ENCODE assay signal across 15 cellular contexts in genomic region chr4:13933163-13933562, GRCh38.
DNase-seq lines count a peak whose midpoint lies in the region; ATAC-seq and TF ChIP-seq lines count a peak whose summit lies in the region.
"Had no signal": no experiment of that assay in that cellular context is flagged by ENCODE, and none has a peak within 500 bp of the region (broad histone marks: within the 10 kb centered on the region; RNA-seq: fewer than 3 reads in every experiment).

No MANE protein-coding gene starts in this region.

- H3K4me3 ChIP-seq in AG10803 (ENCODE audit: low read length): no peak overlapping the region
- no peak overlapping the region for H3K4me3 ChIP-seq in GM23338
- H3K4me3 ChIP-seq in astrocyte of the spinal cord (ENCODE audit: low read depth, low read length): no peak overlapping the region
- no peak overlapping the region for H3K4me3 ChIP-seq in SJCRH30
- H3K4me3 ChIP-seq: adrenal gland had no signal

- no peaks in the 10 kb centered on the region for H3K27me3 ChIP-seq in GM23338 (ENCODE audit: insufficient read depth)
- H3K27me3 ChIP-seq in SJCRH30: peaks cover 4% of the 10 kb centered on the region; the same call in 1 of the 2 replicates
- H3K27me3 ChIP-seq: adrenal gland had no signal

- H3K4me2 ChIP-seq in GM23338: no peak overlapping the region

- H3K9me2 ChIP-seq in GM23338 (ENCODE audit: insufficient read depth): peaks cover 18% of the 10 kb centered on the region; the same call in 1 of the 2 replicates

- H3K36me3 ChIP-seq in GM23338 (ENCODE audit: insufficient read depth) (no peaks in the 10 kb centered on the region), SJCRH30 (no peaks in the 10 kb centered on the region)
- H3K36me3 ChIP-seq: adrenal gland had no signal

- no peaks in the 10 kb centered on the region; the same call in 2 of the 3 replicates for H3K36me3 Mint-ChIP-seq in GM23338 (ENCODE audit: low read depth)
- no peaks in the 10 kb centered on the region for H3K36me3 Mint-ChIP-seq in activated T-helper 17 cell treated with anti-CD3 and anti-CD28 coated beads, Interleukin-2, amount 50 U/mL, for 72 hours (ENCODE audit: low read depth)

- TF ChIP-seq CTCF in AG10803 (conservative IDR thresholded peaks at IDR 0.05; ENCODE audit: low read length): peak; percentile 29
- TF ChIP-seq CTCF in GM23338 (conservative IDR thresholded peaks at IDR 0.05; ENCODE audit: low read depth in 2 of 2): peak; percentile 36 to 56; a peak in 3 of 4 replicates
- TF ChIP-seq CTCF in astrocyte of the spinal cord (IDR thresholded peaks at IDR 0.05; ENCODE audit: low read depth, low read length): no peak

- no peaks in the 10 kb centered on the region for H3F3A ChIP-seq in GM23338 (replicated peaks; ENCODE audit: low read depth)

- no peak overlapping the region for H2AFZ ChIP-seq in GM23338

- H3K27ac ChIP-seq in GM23338 (ENCODE audit: low read depth) (no peak overlapping the region), SJCRH30 (no peak overlapping the region)
- H3K27ac ChIP-seq: adrenal gland, VCaP had no signal

- no peaks in the 10 kb centered on the region for H3K9me3 Mint-ChIP-seq in GM23338
- H3K9me3 Mint-ChIP-seq in activated T-helper 17 cell treated with anti-CD3 and anti-CD28 coated beads, Interleukin-2, amount 50 U/mL, for 72 hours: no peaks in the 10 kb centered on the region
- H3K9me3 Mint-ChIP-seq: stimulated activated naive CD8-positive, alpha-beta T cell treated with anti-CD3 and anti-CD28 coated beads, Interleukin-15, Interleukin-2, amounts not matched to agents 100 ng/mL and 50 ng/mL, for 24 hours had no signal

- in situ Hi-C loops in astrocyte of the spinal cord (cut with HindIII; ENCODE audit: low sequenced_read_pairs): no loop called here
- in situ Hi-C loops in ACHN (cut with HindIII; ENCODE audit: low pct_ligation_motif_present, low pct_unique_long_range_greater_than_20kb, low sequenced_read_pairs): no loop called here

- ATAC-seq in GM23338: peak; percentile 31; the same call in 2 of the 3 replicates
- no peak for ATAC-seq in activated T-helper 17 cell treated with anti-CD3 and anti-CD28 coated beads, Interleukin-2, amount 50 U/mL, for 72 hours (replicated peaks)

- no peaks in the 10 kb centered on the region for H3K4me1 Mint-ChIP-seq in GM23338
- no peaks in the 10 kb centered on the region for H3K4me1 Mint-ChIP-seq in activated T-helper 17 cell treated with anti-CD3 and anti-CD28 coated beads, Interleukin-2, amount 50 U/mL, for 72 hours

- no peaks in the 10 kb centered on the region for H3K79me2 ChIP-seq in GM23338 (replicated peaks; ENCODE audit: insufficient read depth)

- H3K4me1 ChIP-seq in GM23338 (ENCODE audit: insufficient read depth) (no peaks in the 10 kb centered on the region), SJCRH30 (no peaks in the 10 kb centered on the region)

- no peaks in the 10 kb centered on the region; the same call in 1 of the 2 replicates for H3K9me3 ChIP-seq in SJCRH30 (replicated peaks)
- H3K9me3 ChIP-seq: adrenal gland had no signal

- no peaks in the 10 kb centered on the region for H3K27me3 Mint-ChIP-seq in GM23338 (ENCODE audit: insufficient read depth, low read depth, poor library complexity)
- H3K27me3 Mint-ChIP-seq in activated T-helper 17 cell treated with anti-CD3 and anti-CD28 coated beads, Interleukin-2, amount 50 U/mL, for 72 hours: peaks cover 8% of the 10 kb centered on the region
- H3K27me3 Mint-ChIP-seq: progenitor cell of endocrine pancreas had no signal

- DNase-seq in AG10803 (ENCODE audit: low read depth) (peak; percentile 61), GM23338 (ENCODE audit: low spot score) (peak; percentile 15), astrocyte of the spinal cord (ENCODE audit: low read depth, low spot score) (peak; percentile 16), iPS-NIHi11 (ENCODE audit: low spot score) (peak; percentile 5), ACHN (no peak), SJCRH30 (no peak), foreskin melanocyte (no peak)
- DNase-seq: adrenal gland; NCI-H187; NCI-H69; stimulated activated CD4-positive, alpha-beta T cell treated with anti-CD3 and anti-CD28 coated beads, Interleukin-4, amount 100 ng/mL, for 24 hours had no signal

- no peaks in the 10 kb centered on the region for H4K20me1 ChIP-seq in GM23338 (replicated peaks; ENCODE audit: insufficient read depth)

- H3K4me3 Mint-ChIP-seq in GM23338: no peak overlapping the region
- H3K4me3 Mint-ChIP-seq in activated T-helper 17 cell treated with anti-CD3 and anti-CD28 coated beads, Interleukin-2, amount 50 U/mL, for 72 hours: no peak overlapping the region
- H3K4me3 Mint-ChIP-seq: stimulated activated naive CD8-positive, alpha-beta T cell treated with anti-CD3 and anti-CD28 coated beads, Interleukin-15, Interleukin-2, amounts not matched to agents 100 ng/mL and 50 ng/mL, for 24 hours had no signal

- no peak overlapping the region for H3K27ac Mint-ChIP-seq in GM23338
- no peak overlapping the region for H3K27ac Mint-ChIP-seq in activated T-helper 17 cell treated with anti-CD3 and anti-CD28 coated beads, Interleukin-2, amount 50 U/mL, for 72 hours
- H3K27ac Mint-ChIP-seq: progenitor cell of endocrine pancreas; stimulated activated naive CD8-positive, alpha-beta T cell treated with anti-CD3 and anti-CD28 coated beads, Interleukin-15, Interleukin-2, amounts not matched to agents 100 ng/mL and 50 ng/mL, for 24 hours had no signal

TF ChIP-seq in GM23338, 12 proteins besides CTCF, POLR2A, EP300 and RAD21 (continues in another document):
- TF ChIP-seq ZNF462 (CRISPR knock-in tag; IDR thresholded peaks at IDR 0.05): no peak
- TF ChIP-seq ETS1 (IDR thresholded peaks at IDR 0.05): no peak
- TF ChIP-seq ZNF331 (CRISPR knock-in tag; IDR thresholded peaks at IDR 0.05; ENCODE audit: low read depth): no peak
- no peak for TF ChIP-seq CREB1 (CRISPR knock-in tag; IDR thresholded peaks at IDR 0.05; ENCODE audit: low read depth)
- no peak for TF ChIP-seq POLR2AphosphoS5 (IDR thresholded peaks at IDR 0.05; ENCODE audit: low read depth)

Comparison
In these comparisons a context has a peak if more than half of its experiments do, and no peak if none do; other contexts are left out.
1. DNase-seq: peak in AG10803 (single experiment), GM23338 (single experiment), astrocyte of the spinal cord (single experiment) and iPS-NIHi11 (single experiment); none in ACHN (single experiment), SJCRH30 (0 of 2) and foreskin melanocyte (single experiment).